8 cellular contexts compared by ENCODE assay signal in genomic region chr17:63950940-63951907, GRCh38. TPM values are rescaled to one million over a fixed set of nuclear protein-coding genes. Genes with fewer than 3 reads are reported as not detected.
DNase-seq lines count a peak whose midpoint lies in the region; ATAC-seq and TF ChIP-seq lines count a peak whose summit lies in the region.

No MANE protein-coding gene starts in this region.

- H3K27ac Mint-ChIP-seq in CD8-positive, alpha-beta memory T cell, result peak overlapping the region in 1 of 8 donors; percentile 53
- no peak overlapping the region for H3K27ac Mint-ChIP-seq in activated CD8-positive, alpha-beta T cell treated with anti-CD3 and anti-CD28 coated beads, Interleukin-2, amount 10 ng/mL, durations not matched to agents 7 days and 5 days

- no peak for TF ChIP-seq POLR2A in right lobe of liver (IDR thresholded peaks at IDR 0.05)

- DNase-seq in CD8-positive, alpha-beta memory T cell, result peak in 3 of 5 donors; percentile 11 to 63 (median 23)
- DNase-seq in H7 (peak; percentile 92), right lobe of liver (peak in 1 of 3 donors; percentile 55)
- peak; percentile 57 for DNase-seq in activated CD8-positive, alpha-beta T cell treated with anti-CD3 and anti-CD28 coated beads, Interleukin-2, amount 10 ng/mL, durations not matched to agents 7 days and 5 days
- no peak for DNase-seq in effector CD4-positive, alpha-beta T cell

- H3K27ac ChIP-seq in CD8-positive, alpha-beta memory T cell (ENCODE audit: low read depth, low read length), result no peak overlapping the region
- H3K27ac ChIP-seq in right lobe of liver, result no peak overlapping the region

- no peaks in the 10 kb centered on the region for H3K9me3 ChIP-seq in CD8-positive, alpha-beta memory T cell (ENCODE audit: low read length)
- H3K9me3 ChIP-seq in right lobe of liver, result no peaks in the 10 kb centered on the region

- CTCF ChIA-PET in CD8-positive, alpha-beta memory T cell (lab: Charles Lee), result interaction anchor here (0.7 to 4.7 kb wide), 9 partner anchors 32 to 182 kb away, joined by 3 to 26 read pairs (median 4); partner anchors contain the start of genes CSHL1, GH1 and ICAM2
- CTCF ChIA-PET in activated CD8-positive, alpha-beta T cell treated with anti-CD3 and anti-CD28 coated beads, Interleukin-2, amount 10 ng/mL, durations not matched to agents 7 days and 5 days (lab: Charles Lee), result interaction anchor here (0.7 to 6.9 kb wide), 9 partner anchors 16 to 85 kb away, joined by 3 to 60 read pairs (median 3); partner anchors contain the start of genes CD79B and GH1

- POLR2A ChIA-PET in CD8-positive, alpha-beta memory T cell (lab: Charles Lee), result no interaction called here
- POLR2A ChIA-PET in activated CD8-positive, alpha-beta T cell treated with anti-CD3 and anti-CD28 coated beads, Interleukin-2, amount 10 ng/mL, durations not matched to agents 7 days and 5 days (lab: Charles Lee), result no interaction called here

- H3K4me3 Mint-ChIP-seq in CD8-positive, alpha-beta memory T cell, result no peak overlapping the region
- no peak overlapping the region for H3K4me3 Mint-ChIP-seq in activated CD8-positive, alpha-beta T cell treated with anti-CD3 and anti-CD28 coated beads, Interleukin-2, amount 10 ng/mL, durations not matched to agents 7 days and 5 days

- ATAC-seq in activated CD8-positive, alpha-beta T cell treated with anti-CD3 and anti-CD28 coated beads, Interleukin-2, amount 10 ng/mL, durations not matched to agents 7 days and 5 days, result no peak
- ATAC-seq in right lobe of liver (peak; percentile 54 to 67 (median 64)), HG03571 (IDR thresholded peaks at IDR 0.05; ENCODE audit: unreplicated experiment) (no peak), GM21825 (IDR thresholded peaks at IDR 0.05; ENCODE audit: unreplicated experiment) (no peak), GM18873 (IDR thresholded peaks at IDR 0.05; ENCODE audit: low FRiP score, unreplicated experiment) (no peak)

- no peaks in the 10 kb centered on the region for H3K27me3 ChIP-seq in CD8-positive, alpha-beta memory T cell (ENCODE audit: insufficient read depth, low read length, poor library complexity, severe bottlenecking)
- H3K27me3 ChIP-seq in H7 (ENCODE audit: control insufficient read depth, insufficient read depth, low read length) (no peaks in the 10 kb centered on the region), right lobe of liver (no peaks in the 10 kb centered on the region)

- WGBS in right lobe of liver (ENCODE audit: insufficient coverage, low coverage, low lambda C conversion rate, missing lambda C conversion rate), result 30% methylated on average over 6 of the region's 29 CpGs

- H3K36me3 ChIP-seq in CD8-positive, alpha-beta memory T cell (ENCODE audit: insufficient read depth, low read length), result no peaks in the 10 kb centered on the region
- H3K36me3 ChIP-seq in H7 (replicated peaks; ENCODE audit: control insufficient read depth, insufficient read depth, low read length) (no peaks in the 10 kb centered on the region), right lobe of liver (no peaks in the 10 kb centered on the region)

- H3K4me3 ChIP-seq in CD8-positive, alpha-beta memory T cell (ENCODE audit: low read length), result no peak overlapping the region
- H3K4me3 ChIP-seq in H7 (ENCODE audit: insufficient read depth, low read depth, low read length), result no peak overlapping the region
- no peak overlapping the region for H3K4me3 ChIP-seq in right lobe of liver

- TF ChIP-seq CTCF in right lobe of liver (IDR thresholded peaks at IDR 0.05), result peak; percentile 40 to 75 (median 60)

- H3K4me1 ChIP-seq in CD8-positive, alpha-beta memory T cell (ENCODE audit: insufficient read depth, low read length), result peaks cover 29% of the 10 kb centered on the region
- H3K4me1 ChIP-seq in right lobe of liver, result no peaks in the 10 kb centered on the region

- no peaks in the 10 kb centered on the region for H3K9me3 Mint-ChIP-seq in CD8-positive, alpha-beta memory T cell
- H3K9me3 Mint-ChIP-seq in activated CD8-positive, alpha-beta T cell treated with anti-CD3 and anti-CD28 coated beads, Interleukin-2, amount 10 ng/mL, durations not matched to agents 7 days and 5 days (ENCODE audit: insufficient read depth), result no peaks in the 10 kb centered on the region

- H3K36me3 Mint-ChIP-seq in CD8-positive, alpha-beta memory T cell, result no peaks in the 10 kb centered on the region
- H3K36me3 Mint-ChIP-seq in activated CD8-positive, alpha-beta T cell treated with anti-CD3 and anti-CD28 coated beads, Interleukin-2, amount 10 ng/mL, durations not matched to agents 7 days and 5 days (ENCODE audit: low read depth), result no peaks in the 10 kb centered on the region

- intact Hi-C loops in right lobe of liver (cut with DNase I), result no loop called here

- H3K4me1 Mint-ChIP-seq in CD8-positive, alpha-beta memory T cell, result peaks cover 21 to 36% (median 30%) of the 10 kb centered on the region in 3 donors
- peaks cover 29% of the 10 kb centered on the region for H3K4me1 Mint-ChIP-seq in activated CD8-positive, alpha-beta T cell treated with anti-CD3 and anti-CD28 coated beads, Interleukin-2, amount 10 ng/mL, durations not matched to agents 7 days and 5 days (ENCODE audit: low read depth)

- no peaks in the 10 kb centered on the region for H3K27me3 Mint-ChIP-seq in CD8-positive, alpha-beta memory T cell
- H3K27me3 Mint-ChIP-seq in activated CD8-positive, alpha-beta T cell treated with anti-CD3 and anti-CD28 coated beads, Interleukin-2, amount 10 ng/mL, durations not matched to agents 7 days and 5 days (ENCODE audit: low read depth), result peaks cover 6% of the 10 kb centered on the region

RNA-seq across cellular contexts. Expression of gene CD79B, which starts 19.1 kb away (rescaled TPM):
- 10 to 100 TPM; 18.1 to 22.2 TPM for total RNA-seq in CD8-positive, alpha-beta memory T cell
- polyA plus RNA-seq in CD8-positive, alpha-beta memory T cell, result 36.9 TPM
- total RNA-seq in H7 (2014; rRNA removed; shearing (Covaris generic)), result 2.4 and 2.6 TPM in 2 replicates
- total RNA-seq in activated CD8-positive, alpha-beta T cell treated with anti-CD3 and anti-CD28 coated beads, Interleukin-2, amount 10 ng/mL, durations not matched to agents 7 days and 5 days, result 10 to 100 TPM; 21.7 to 22.5 TPM
- 1 to 10 TPM in 2 of 6 experiments, under 1 TPM in 4; 0.62 to 2.2 (median 0.92) TPM for total RNA-seq in right lobe of liver

RNA-seq across cellular contexts. Expression of gene SCN4A, which starts 21.5 kb away (rescaled TPM):
- total RNA-seq in CD8-positive, alpha-beta memory T cell, result under 1 TPM; 0.04 TPM
- not detected for polyA plus RNA-seq in CD8-positive, alpha-beta memory T cell
- total RNA-seq in H7 (2014; rRNA removed; shearing (Covaris generic)), result 4.8 and 6.8 TPM in 2 replicates
- not detected for total RNA-seq in activated CD8-positive, alpha-beta T cell treated with anti-CD3 and anti-CD28 coated beads, Interleukin-2, amount 10 ng/mL, durations not matched to agents 7 days and 5 days
- total RNA-seq in right lobe of liver, result 1 to 10 TPM in 1 of 6 experiments, under 1 TPM in 5; 0.10 to 1.4 (median 0.20) TPM

RNA-seq across cellular contexts. Expression of gene GH1, which starts 32.6 kb away (rescaled TPM):
- not detected for total RNA-seq in CD8-positive, alpha-beta memory T cell
- polyA plus RNA-seq in CD8-positive, alpha-beta memory T cell, result not detected
- total RNA-seq in H7 (2014; rRNA removed; shearing (Covaris generic)), result not detected in 2 replicates
- not detected for total RNA-seq in activated CD8-positive, alpha-beta T cell treated with anti-CD3 and anti-CD28 coated beads, Interleukin-2, amount 10 ng/mL, durations not matched to agents 7 days and 5 days
- total RNA-seq in right lobe of liver, result not detected

RNA-seq across cellular contexts. Expression of gene CSHL1, which starts 40.2 kb away (rescaled TPM):
- total RNA-seq in CD8-positive, alpha-beta memory T cell, result not detected
- not detected for polyA plus RNA-seq in CD8-positive, alpha-beta memory T cell
- not detected in 2 replicates for total RNA-seq in H7 (2014; rRNA removed; shearing (Covaris generic))
- not detected for total RNA-seq in activated CD8-positive, alpha-beta T cell treated with anti-CD3 and anti-CD28 coated beads, Interleukin-2, amount 10 ng/mL, durations not matched to agents 7 days and 5 days
- not detected for total RNA-seq in right lobe of liver

RNA-seq across cellular contexts. Expression of gene PRR29, which starts 46.9 kb away (rescaled TPM):
- under 1 TPM; 0.24 to 0.51 TPM for total RNA-seq in CD8-positive, alpha-beta memory T cell
- 4.1 TPM for polyA plus RNA-seq in CD8-positive, alpha-beta memory T cell
- total RNA-seq in H7 (2014; rRNA removed; shearing (Covaris generic)), result 0.52 and 0.63 TPM in 2 replicates
- total RNA-seq in activated CD8-positive, alpha-beta T cell treated with anti-CD3 and anti-CD28 coated beads, Interleukin-2, amount 10 ng/mL, durations not matched to agents 7 days and 5 days, result 1 to 10 TPM in 1 of 2 experiments, under 1 TPM in 1; 0.97 to 1.3 TPM
- total RNA-seq in right lobe of liver, result under 1 TPM in 3 of 6 experiments, not detected in 3; 0.07 to 0.33 (median 0.12) TPM

Comparison
In these comparisons a context has a peak if more than half of its experiments do, and no peak if none do; other contexts are left out.
1. ATAC-seq: peak in right lobe of liver (4 of 4); none in activated CD8-positive, alpha-beta T cell treated with anti-CD3 and anti-CD28 coated beads, Interleukin-2, amount 10 ng/mL, durations not matched to agents 7 days and 5 days (single experiment), HG03571 (single experiment), GM21825 (single experiment) and GM18873 (single experiment).